9 cellular contexts compared by ENCODE assay signal in genomic region chr5:35902032-35902681, GRCh38. TPM values are rescaled to one million over a fixed set of nuclear protein-coding genes. Genes with fewer than 3 reads are reported as not detected.
DNase-seq lines count a peak whose midpoint lies in the region; ATAC-seq, FAIRE-seq and TF ChIP-seq lines count a peak whose summit lies in the region.
"Had no signal": no experiment of that assay in that cellular context is flagged by ENCODE, and none has a peak within 500 bp of the region (broad histone marks: within the 10 kb centered on the region; RNA-seq: fewer than 3 reads in every experiment).

No MANE protein-coding gene starts in this region.

- no peaks in the 10 kb centered on the region for H3K27me3 ChIP-seq in GM12878 (replicated peaks in 1 of 2; ENCODE audit: control insufficient read depth in 2 of 2, insufficient read depth in 2 of 2, low read length in 1 of 2)

- no peaks in the 10 kb centered on the region for H3K9me3 ChIP-seq in GM12878 (replicated peaks; ENCODE audit: control insufficient read depth, insufficient read depth, low read length)

- TF ChIP-seq CTCF in GM12878 (IDR thresholded peaks at IDR 0.05 in 2 of 3, conservative IDR thresholded peaks at IDR 0.05 in 1 of 3; ENCODE audit: control insufficient read depth in 2 of 3, extremely low read depth in 1 of 3, insufficient read depth in 1 of 3, low read depth in 3 of 3, low read length in 3 of 3), result no peak

- CTCF ChIA-PET in GM12878 (lab: Yijun Ruan, JAX), result interaction anchor here (1.0 to 2.6 kb wide), 7 partner anchors 8 to 125 kb away, joined by 3 to 13 read pairs (median 5); no protein-coding TSS in a partner anchor

- WGBS in GM12878 (ENCODE audit: insufficient coverage, insufficient replicate concordance, low lambda C conversion rate, missing lambda C conversion rate), result 0% methylated on average over 2 of the region's 2 CpGs

- TF ChIP-seq POLR2A in GM12878 (IDR thresholded peaks at IDR 0.05; ENCODE audit: low read depth, low read length), result no peak

- peak overlapping the region; percentile 36 for H3K4me2 ChIP-seq in GM12878 (ENCODE audit: control insufficient read depth, insufficient read depth)

- peaks cover 52% of the 10 kb centered on the region for H3K4me1 ChIP-seq in GM12878 (ENCODE audit: control insufficient read depth, insufficient read depth, low read length)

- FAIRE-seq in GM12878 (lab: Jason Lieb, UNC), result peak; percentile 35

- no peak for TF ChIP-seq EP300 in GM12878 (IDR thresholded peaks at IDR 0.05; ENCODE audit: borderline replicate concordance in 1 of 2, control insufficient read depth in 1 of 2, low read depth in 2 of 2, low read length in 2 of 2)

- SMC1A ChIA-PET in GM12878 (lab: Charles Lee; ENCODE audit: uncharacterized antibody, unreplicated experiment), result interaction anchor here (0.6 to 13.7 kb wide), 12 partner anchors 8 to 543 kb away, joined by 3 to 238 read pairs (median 4); partner anchors contain the start of gene IL7R

- H4K20me1 ChIP-seq in GM12878 (ENCODE audit: control insufficient read depth, insufficient read depth), result no peaks in the 10 kb centered on the region

- BruUV-seq in GM12878 (replicated peaks; lab: Mats Ljungman, UMichigan), result no TSS peak

- peak overlapping the region; percentile 66 for H3K27ac ChIP-seq in GM12878 (ENCODE audit: control insufficient read depth, insufficient read depth)

- ATAC-seq in GM19452 (IDR thresholded peaks at IDR 0.05; ENCODE audit: unreplicated experiment) (peak; percentile 58), HG03196 (IDR thresholded peaks at IDR 0.05; ENCODE audit: unreplicated experiment) (peak; percentile 66), GM12878 (peak; percentile 71), GM19455 (IDR thresholded peaks at IDR 0.05; ENCODE audit: unreplicated experiment) (no peak)

- POLR2A ChIA-PET in GM12878 (lab: Charles Lee), result interaction anchor here (0.7 to 5.6 kb wide), 7 partner anchors 20 to 48 kb away, joined by 3 to 23 read pairs (median 3); no protein-coding TSS in a partner anchor

- no peak for TF ChIP-seq RAD21 in GM12878 (IDR thresholded peaks at IDR 0.05; ENCODE audit: insufficient read depth, low read depth, low read length)

- no peak overlapping the region for H3K4me3 ChIP-seq in GM12878

- in situ Hi-C loops in GM12878 (cut with MboI), result no loop called here

- H3K36me3 ChIP-seq in GM12878 (ENCODE audit: control insufficient read depth in 2 of 2, insufficient read depth in 2 of 2, low read length in 1 of 2), result no peaks in the 10 kb centered on the region

- RAD21 ChIA-PET in GM12878 (lab: Charles Lee; ENCODE audit: unreplicated experiment), result interaction anchor here (0.7 to 2.3 kb wide), 14 partner anchors 8 to 79 kb away, joined by 3 to 10 read pairs (median 3); no protein-coding TSS in a partner anchor

- H3K79me2 ChIP-seq in GM12878 (ENCODE audit: control insufficient read depth, insufficient read depth, low read length), result no peaks in the 10 kb centered on the region

- intact Hi-C loops in GM12878 (cut with micrococcal nuclease; ENCODE audit: unreplicated experiment), result loop anchor here (2.0 kb wide), 1 partner anchor 45 kb away; the partner anchor contains the start of gene IL7R

- H3K9ac ChIP-seq in GM12878 (ENCODE audit: control insufficient read depth, insufficient read depth, low read length), result no peak overlapping the region

- DNase-seq in Daoy (ENCODE audit: low read depth) (peak; percentile 17), GM12878 (ENCODE audit: low read depth, low spot score) (no peak), islet precursor cell (no peak), activated gamma-delta T cell (lab: John Stamatoyannopoulos, UW) (no peak), T1000 (lab: John Stamatoyannopoulos, UW) (no peak)

- no peak overlapping the region for H2AFZ ChIP-seq in GM12878 (ENCODE audit: control insufficient read depth, low read depth, low read length)

TF ChIP-seq in GM12878, 131 proteins besides CTCF, POLR2A, EP300 and RAD21 (continues in another document):
- TF ChIP-seq CREM (IDR thresholded peaks at IDR 0.05; ENCODE audit: low read depth) (no peak; the same call in 1 of the 2 replicates), KDM1A (IDR thresholded peaks at IDR 0.05; ENCODE audit: borderline replicate concordance) (no peak), BHLHE40 (IDR thresholded peaks at IDR 0.05; ENCODE audit: borderline replicate concordance in 1 of 2, low read depth in 2 of 2, low read length in 1 of 2) (no peak), KLF5 (IDR thresholded peaks at IDR 0.05; ENCODE audit: partially characterized antibody) (no peak), CBX5 (IDR thresholded peaks at IDR 0.05; ENCODE audit: low read depth) (no peak), RFX5 (IDR thresholded peaks at IDR 0.05; ENCODE audit: low read depth, low read length) (no peak), NR2C2 (IDR thresholded peaks at IDR 0.05; ENCODE audit: borderline replicate concordance, control insufficient read depth, insufficient read length, low read depth) (no peak), RB1 (IDR thresholded peaks at IDR 0.05; ENCODE audit: borderline replicate concordance) (no peak), PML (IDR thresholded peaks at IDR 0.05; ENCODE audit: low read length) (no peak), TAF1 (IDR thresholded peaks at IDR 0.05; ENCODE audit: borderline replicate concordance, low read depth, low read length) (no peak), ZNF687 (IDR thresholded peaks at IDR 0.05) (peak; percentile 74), HCFC1 (IDR thresholded peaks at IDR 0.05; ENCODE audit: low read length) (no peak), SMAD1 (IDR thresholded peaks at IDR 0.05; ENCODE audit: low read depth, partially characterized antibody) (no peak)

RNA-seq across cellular contexts. Expression of gene CAPSL, which starts 36.3 kb away (rescaled TPM):
- not detected in 2 replicates for total RNA-seq in Daoy (2014; rRNA removed; shearing (Covaris generic))
- total RNA-seq in GM12878 (2013; cell fraction: nucleolus; rRNA removed), result not detected in 2 replicates
- total RNA-seq in GM12878 (2014; rRNA removed) (0.11 TPM in 1 of 2 replicates, not detected in the other), GM12878 (2014; rRNA removed; fragmentation: Illumina TruSeq; extraction: Trizol) (0.18 TPM in 1 of 2 replicates, not detected in the other), GM12878 (2021) (not detected in 2 replicates)
- not detected for polyA plus RNA-seq in GM12878 (2011; ENCODE audit: low read depth)
- polyA plus RNA-seq in GM12878 (2011; rRNA removed) (0.57 and 0.69 TPM in 2 replicates), GM12878 (2014; fragmentation: Illumina TruSeq; extraction: Trizol) (not detected in 2 replicates), GM12878 (2014; fragmentation: Nextera tagmentation; extraction: Ambion mirVana) (under 1 TPM in 1 of 2 experiments, not detected in 1; 0.20 TPM), GM12878 (2014; rRNA removed) (0.14 TPM in 1 of 2 replicates, not detected in the other), GM12878 (2016; fragmentation: Nextera tagmentation; extraction: Ambion mirVana) (under 1 TPM in 1 of 2 experiments, not detected in 1; 0.19 TPM)
- 0.07 and 0.17 TPM in 2 replicates for polyA plus RNA-seq in GM12878 (2011; cell fraction: cytosol; rRNA removed)
- 0.16 and 0.34 TPM in 2 replicates for polyA plus RNA-seq in GM12878 (2011; cell fraction: nucleus; rRNA removed)
- not detected in 2 replicates for polyA plus RNA-seq in GM12878 (2012)
- polyA minus RNA-seq in GM12878 (2011; rRNA and poly(A)+ RNA removed), result not detected in 2 replicates
- polyA minus RNA-seq in GM12878 (2011; cell fraction: cytosol; rRNA and poly(A)+ RNA removed), result not detected in 2 replicates
- 0.60 TPM in 1 of 2 replicates, not detected in the other for polyA minus RNA-seq in GM12878 (2011; cell fraction: nucleus; rRNA and poly(A)+ RNA removed)
- total RNA-seq: kidney epithelial cell had no signal

RNA-seq across cellular contexts. Expression of gene IL7R, which starts 45.5 kb away (rescaled TPM):
- 42.5 and 45.6 TPM in 2 replicates for total RNA-seq in Daoy (2014; rRNA removed; shearing (Covaris generic))
- total RNA-seq in GM12878 (2013; cell fraction: nucleolus; rRNA removed), result 67.0 and 73.7 TPM in 2 replicates
- total RNA-seq in GM12878 (2014; rRNA removed) (0.73 and 1.7 TPM in 2 replicates), GM12878 (2014; rRNA removed; fragmentation: Illumina TruSeq; extraction: Trizol) (0.51 and 0.98 TPM in 2 replicates), GM12878 (2021) (1.3 and 1.5 TPM in 2 replicates)
- polyA plus RNA-seq in GM12878 (2011; ENCODE audit: low read depth), result 0.28 TPM
- polyA plus RNA-seq in GM12878 (2011; rRNA removed) (21.1 and 27.2 TPM in 2 replicates), GM12878 (2014; fragmentation: Illumina TruSeq; extraction: Trizol) (1.3 and 2.1 TPM in 2 replicates), GM12878 (2014; fragmentation: Nextera tagmentation; extraction: Ambion mirVana) (under 1 TPM; 0.52 to 0.97 TPM), GM12878 (2014; rRNA removed) (0.40 and 0.63 TPM in 2 replicates), GM12878 (2016; fragmentation: Nextera tagmentation; extraction: Ambion mirVana) (under 1 TPM; 0.62 to 0.63 TPM)
- polyA plus RNA-seq in GM12878 (2011; cell fraction: cytosol; rRNA removed), result 20.7 and 30.0 TPM in 2 replicates
- polyA plus RNA-seq in GM12878 (2011; cell fraction: nucleus; rRNA removed), result 28.1 and 34.5 TPM in 2 replicates
- 0.61 and 1.1 TPM in 2 replicates for polyA plus RNA-seq in GM12878 (2012)
- polyA minus RNA-seq in GM12878 (2011; rRNA and poly(A)+ RNA removed), result 49.3 and 52.3 TPM in 2 replicates
- polyA minus RNA-seq in GM12878 (2011; cell fraction: cytosol; rRNA and poly(A)+ RNA removed), result 11.5 and 11.7 TPM in 2 replicates
- 18.3 and 26.8 TPM in 2 replicates for polyA minus RNA-seq in GM12878 (2011; cell fraction: nucleus; rRNA and poly(A)+ RNA removed)
